Comparison of ENCODE assay signal across 31 cellular contexts in genomic region chr9:81293651-81294050, GRCh38.
"Had no signal": no experiment of that assay in that cellular context is flagged by ENCODE, and none has a peak within 500 bp of the region (broad histone marks: within the 10 kb centered on the region; RNA-seq: fewer than 3 reads in every experiment).

No MANE protein-coding gene starts in this region.

- H3K4me1 Mint-ChIP-seq: activated CD4-positive, alpha-beta T cell treated with anti-CD3 and anti-CD28 coated beads for 36 hours; activated CD4-positive, alpha-beta T cell treated with anti-CD3 and anti-CD28 coated beads, Interleukin-2, amount 10 ng/mL, durations not matched to agents 24 days and 14 days; activated CD8-positive, alpha-beta memory T cell treated with anti-CD3 and anti-CD28 coated beads, Interleukin-2, amount 10 ng/mL, durations not matched to agents 7 days and 5 days; activated T-helper 17 cell treated with anti-CD3 and anti-CD28 coated beads, Interleukin-2, amount 50 U/mL, for 72 hours had no signal

- H3K4me3 Mint-ChIP-seq: activated CD4-positive, alpha-beta memory T cell treated with anti-CD3 and anti-CD28 coated beads for 36 hours; activated CD4-positive, alpha-beta T cell treated with anti-CD3 and anti-CD28 coated beads for 36 hours; activated CD4-positive, alpha-beta T cell treated with anti-CD3 and anti-CD28 coated beads, Interleukin-2, amount 10 ng/mL, durations not matched to agents 24 days and 14 days; activated CD8-positive, alpha-beta memory T cell treated with anti-CD3 and anti-CD28 coated beads, Interleukin-2, amount 10 ng/mL, durations not matched to agents 7 days and 5 days; activated CD8-positive, alpha-beta T cell treated with anti-CD3 and anti-CD28 coated beads, Interleukin-2, amount 10 ng/mL, durations not matched to agents 7 days and 5 days; activated naive CD8-positive, alpha-beta T cell; activated T-helper 17 cell treated with anti-CD3 and anti-CD28 coated beads, Interleukin-2, amount 50 U/mL, for 72 hours; effector memory CD8-positive, alpha-beta T cell had no signal

- H3K27me3 Mint-ChIP-seq: activated CD4-positive, alpha-beta memory T cell treated with anti-CD3 and anti-CD28 coated beads for 36 hours; activated CD4-positive, alpha-beta T cell treated with anti-CD3 and anti-CD28 coated beads for 36 hours; activated CD4-positive, alpha-beta T cell treated with anti-CD3 and anti-CD28 coated beads, Interleukin-2, amount 10 ng/mL, durations not matched to agents 24 days and 14 days; activated CD8-positive, alpha-beta memory T cell treated with anti-CD3 and anti-CD28 coated beads, Interleukin-2, amount 10 ng/mL, durations not matched to agents 7 days and 5 days; activated T-helper 17 cell treated with anti-CD3 and anti-CD28 coated beads, Interleukin-2, amount 50 U/mL, for 72 hours; effector memory CD8-positive, alpha-beta T cell had no signal

- ATAC-seq: activated CD4-positive, alpha-beta T cell treated with anti-CD3 and anti-CD28 coated beads for 36 hours; activated CD8-positive, alpha-beta memory T cell treated with anti-CD3 and anti-CD28 coated beads, Interleukin-2, amount 10 ng/mL, durations not matched to agents 7 days and 5 days; activated CD8-positive, alpha-beta T cell treated with anti-CD3 and anti-CD28 coated beads, Interleukin-2, amount 10 ng/mL, durations not matched to agents 7 days and 5 days; activated T-helper 17 cell treated with anti-CD3 and anti-CD28 coated beads, Interleukin-2, amount 50 U/mL, for 72 hours; body of pancreas; effector memory CD8-positive, alpha-beta T cell; esophagus mucosa; gastrocnemius medialis; heart left ventricle had no signal

- FAIRE-seq: astrocyte, endothelial cell of umbilical vein had no signal

- H3K27ac Mint-ChIP-seq: activated CD4-positive, alpha-beta memory T cell treated with anti-CD3 and anti-CD28 coated beads for 36 hours; activated CD4-positive, alpha-beta T cell treated with anti-CD3 and anti-CD28 coated beads for 36 hours; activated CD4-positive, alpha-beta T cell treated with anti-CD3 and anti-CD28 coated beads, Interleukin-2, amount 10 ng/mL, durations not matched to agents 24 days and 14 days; activated CD8-positive, alpha-beta memory T cell treated with anti-CD3 and anti-CD28 coated beads, Interleukin-2, amount 10 ng/mL, durations not matched to agents 7 days and 5 days; activated CD8-positive, alpha-beta T cell treated with anti-CD3 and anti-CD28 coated beads, Interleukin-2, amount 10 ng/mL, durations not matched to agents 7 days and 5 days; activated naive CD8-positive, alpha-beta T cell; activated T-helper 17 cell treated with anti-CD3 and anti-CD28 coated beads, Interleukin-2, amount 50 U/mL, for 72 hours; effector memory CD8-positive, alpha-beta T cell had no signal

- DNase-seq: activated CD4-positive, alpha-beta memory T cell treated with anti-CD3 and anti-CD28 coated beads for 36 hours; activated CD4-positive, alpha-beta T cell treated with anti-CD3 and anti-CD28 coated beads for 36 hours; activated CD4-positive, alpha-beta T cell treated with anti-CD3 and anti-CD28 coated beads, Interleukin-2, amount 10 ng/mL, durations not matched to agents 24 days and 14 days; activated CD4-positive, CD25-positive, alpha-beta regulatory T cell; activated CD4-positive, CD25-positive, alpha-beta regulatory T cell treated with anti-CD3 and anti-CD28 coated beads, Interleukin-2, amount 50 U/mL, for 72 hours; activated CD8-positive, alpha-beta memory T cell treated with anti-CD3 and anti-CD28 coated beads, Interleukin-2, amount 10 ng/mL, durations not matched to agents 7 days and 5 days; activated CD8-positive, alpha-beta memory T cell treated with anti-CD3 and anti-CD28 coated beads, Interleukin-2, amount 50 U/mL, for 4 hours; activated CD8-positive, alpha-beta T cell treated with anti-CD3 and anti-CD28 coated beads, Interleukin-2, amount 10 ng/mL, durations not matched to agents 7 days and 5 days; activated effector memory CD4-positive, alpha-beta T cell treated with Interleukin-2 at 50 U/mL for 16 hours; activated gamma-delta T cell treated with Interleukin-2 at 50 U/mL for 16 hours; activated naive CD4-positive, alpha-beta T cell treated with anti-CD3 and anti-CD28 coated beads, Interleukin-2, amount 50 U/mL, for 16 hours; activated naive CD4-positive, alpha-beta T cell treated with Interleukin-2 at 50 U/mL for 16 hours; activated T-cell treated with anti-CD3 and anti-CD28 coated beads, Interleukin-2, amount 50 U/mL, for 1 hour; amniotic stem cell; anterior cingulate cortex; body of pancreas; caudate nucleus; cortex of kidney; dermis blood vessel endothelial cell; effector CD4-positive, alpha-beta T cell; effector memory CD8-positive, alpha-beta T cell; foreskin fibroblast; gastrocnemius medialis; glutamatergic neuron; heart left ventricle; T-helper 2 cell had no signal

- H3K36me3 Mint-ChIP-seq: activated CD4-positive, alpha-beta memory T cell treated with anti-CD3 and anti-CD28 coated beads for 36 hours; activated CD8-positive, alpha-beta memory T cell treated with anti-CD3 and anti-CD28 coated beads, Interleukin-2, amount 10 ng/mL, durations not matched to agents 7 days and 5 days; activated naive CD8-positive, alpha-beta T cell had no signal
